In the genomic region with DNA sequence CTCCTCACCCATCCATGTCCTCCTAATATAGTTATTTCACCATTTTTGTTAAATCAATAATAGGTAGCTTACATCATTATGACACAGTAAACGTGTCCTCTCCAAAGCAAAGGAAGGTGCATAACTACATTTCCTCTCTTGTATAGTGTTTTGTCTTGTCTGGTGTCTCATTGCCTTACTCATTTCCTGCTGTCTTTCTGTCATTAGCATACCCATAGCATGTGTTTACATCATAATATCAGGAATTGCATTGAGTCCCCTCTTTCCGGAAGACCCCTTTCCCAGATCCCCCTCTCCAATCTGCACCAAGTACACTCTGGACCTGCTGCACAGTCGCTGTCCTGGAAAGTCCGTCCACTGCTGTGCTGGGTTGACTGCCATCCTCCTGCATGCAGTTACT, we compare ENCODE assay signal across 26 cellular contexts. TPM values are rescaled to one million over a fixed set of nuclear protein-coding genes. Genes with fewer than 3 reads are reported as not detected.
"Had no signal": no experiment of that assay in that cellular context is flagged by ENCODE, and none has a peak within 500 bp of the region (broad histone marks: within the 10 kb centered on the region; RNA-seq: fewer than 3 reads in every experiment).

No MANE protein-coding gene starts in this region.

- H3K4me3 ChIP-seq: cardiac muscle cell, MG63 had no signal

- H3K36me3 ChIP-seq: cardiac muscle cell, MG63 had no signal

- H3K36me3 Mint-ChIP-seq: activated CD4-positive, alpha-beta memory T cell treated with anti-CD3 and anti-CD28 coated beads for 36 hours; activated naive CD8-positive, alpha-beta T cell; brain; T-cell had no signal

- H3K4me1 Mint-ChIP-seq: activated CD4-positive, alpha-beta T cell treated with anti-CD3 and anti-CD28 coated beads, Interleukin-2, amount 10 ng/mL, durations not matched to agents 7 days and 5 days; activated T-helper 17 cell treated with anti-CD3 and anti-CD28 coated beads, Interleukin-2, amount 50 U/mL, for 72 hours; brain; T-cell had no signal

- H3K27ac ChIP-seq: cardiac muscle cell had no signal

- H3K9me3 Mint-ChIP-seq: activated CD4-positive, alpha-beta memory T cell treated with anti-CD3 and anti-CD28 coated beads for 36 hours; activated CD4-positive, alpha-beta T cell treated with anti-CD3 and anti-CD28 coated beads, Interleukin-2, amount 10 ng/mL, durations not matched to agents 7 days and 5 days; activated T-helper 17 cell treated with anti-CD3 and anti-CD28 coated beads, Interleukin-2, amount 50 U/mL, for 72 hours had no signal

- DNase-seq: activated CD4-positive, alpha-beta memory T cell treated with anti-CD3 and anti-CD28 coated beads for 36 hours; activated CD4-positive, alpha-beta T cell treated with anti-CD3 and anti-CD28 coated beads, Interleukin-2, amount 10 ng/mL, durations not matched to agents 7 days and 5 days; activated CD4-positive, CD25-positive, alpha-beta regulatory T cell; activated CD8-positive, alpha-beta memory T cell treated with anti-CD3 and anti-CD28 coated beads for 24 hours; activated gamma-delta T cell; activated naive CD4-positive, alpha-beta T cell treated with anti-CD3 and anti-CD28 coated beads for 36 hours; activated T-cell treated with anti-CD3 and anti-CD28 coated beads for 4 hours; activated T-cell treated with anti-CD3 and anti-CD28 coated beads, Interleukin-2, amount 50 U/mL, for 48 hours; amygdala; MG63; MV-4-11; NCI-H1105; NCI-H1436; NCI-H1694 treated with DMSO at 0.1 percent for 48 hours; NCI-H2029 treated with DMSO at 0.1 percent for 48 hours; NCI-H510A treated with DMSO at 0.1 percent for 48 hours; NCI-H69; PC-3; SIG-M5; T-cell; T-helper 2 cell; T1000 had no signal

- ATAC-seq: activated T-helper 17 cell treated with anti-CD3 and anti-CD28 coated beads, Interleukin-2, amount 50 U/mL, for 72 hours; PC-3; T-cell had no signal

- H3K27ac Mint-ChIP-seq: activated CD4-positive, alpha-beta memory T cell treated with anti-CD3 and anti-CD28 coated beads for 36 hours; activated CD4-positive, alpha-beta T cell treated with anti-CD3 and anti-CD28 coated beads, Interleukin-2, amount 10 ng/mL, durations not matched to agents 7 days and 5 days; activated naive CD4-positive, alpha-beta T cell treated with anti-CD3 and anti-CD28 coated beads for 36 hours; activated naive CD8-positive, alpha-beta T cell; activated T-helper 17 cell treated with anti-CD3 and anti-CD28 coated beads, Interleukin-2, amount 50 U/mL, for 72 hours; brain; T-cell had no signal

- H3K4me3 Mint-ChIP-seq: activated CD4-positive, alpha-beta memory T cell treated with anti-CD3 and anti-CD28 coated beads for 36 hours; activated CD4-positive, alpha-beta T cell treated with anti-CD3 and anti-CD28 coated beads, Interleukin-2, amount 10 ng/mL, durations not matched to agents 7 days and 5 days; activated naive CD4-positive, alpha-beta T cell treated with anti-CD3 and anti-CD28 coated beads for 36 hours; activated naive CD8-positive, alpha-beta T cell; activated T-helper 17 cell treated with anti-CD3 and anti-CD28 coated beads, Interleukin-2, amount 50 U/mL, for 72 hours; brain; T-cell had no signal

- H3K27me3 ChIP-seq: cardiac muscle cell had no signal

- H3K9me3 ChIP-seq: MG63 had no signal

RNA-seq across cellular contexts. Expression of gene SOX14, which starts 47.9 kb away (rescaled TPM):
- total RNA-seq: activated CD4-positive, alpha-beta memory T cell treated with anti-CD3 and anti-CD28 coated beads for 36 hours; activated CD4-positive, alpha-beta T cell treated with anti-CD3 and anti-CD28 coated beads, Interleukin-2, amount 10 ng/mL, durations not matched to agents 7 days and 5 days; activated naive CD4-positive, alpha-beta T cell treated with anti-CD3 and anti-CD28 coated beads for 36 hours; activated T-helper 17 cell treated with anti-CD3 and anti-CD28 coated beads, Interleukin-2, amount 50 U/mL, for 72 hours; cardiac muscle cell; PC-3; T-cell had no signal
- polyA plus RNA-seq: cardiac muscle cell had no signal
